In genomic region chr1:228166170-228166936, GRCh38 we compare ENCODE assay signal across 1 cellular context.
TF ChIP-seq lines count a peak whose summit lies in the region.

No MANE protein-coding gene starts in this region.

TF ChIP-seq in HEK293, 187 proteins besides CTCF, POLR2A, EP300 and RAD21 (continued from another document and continues in another):
- TF ChIP-seq, protein P1, sequence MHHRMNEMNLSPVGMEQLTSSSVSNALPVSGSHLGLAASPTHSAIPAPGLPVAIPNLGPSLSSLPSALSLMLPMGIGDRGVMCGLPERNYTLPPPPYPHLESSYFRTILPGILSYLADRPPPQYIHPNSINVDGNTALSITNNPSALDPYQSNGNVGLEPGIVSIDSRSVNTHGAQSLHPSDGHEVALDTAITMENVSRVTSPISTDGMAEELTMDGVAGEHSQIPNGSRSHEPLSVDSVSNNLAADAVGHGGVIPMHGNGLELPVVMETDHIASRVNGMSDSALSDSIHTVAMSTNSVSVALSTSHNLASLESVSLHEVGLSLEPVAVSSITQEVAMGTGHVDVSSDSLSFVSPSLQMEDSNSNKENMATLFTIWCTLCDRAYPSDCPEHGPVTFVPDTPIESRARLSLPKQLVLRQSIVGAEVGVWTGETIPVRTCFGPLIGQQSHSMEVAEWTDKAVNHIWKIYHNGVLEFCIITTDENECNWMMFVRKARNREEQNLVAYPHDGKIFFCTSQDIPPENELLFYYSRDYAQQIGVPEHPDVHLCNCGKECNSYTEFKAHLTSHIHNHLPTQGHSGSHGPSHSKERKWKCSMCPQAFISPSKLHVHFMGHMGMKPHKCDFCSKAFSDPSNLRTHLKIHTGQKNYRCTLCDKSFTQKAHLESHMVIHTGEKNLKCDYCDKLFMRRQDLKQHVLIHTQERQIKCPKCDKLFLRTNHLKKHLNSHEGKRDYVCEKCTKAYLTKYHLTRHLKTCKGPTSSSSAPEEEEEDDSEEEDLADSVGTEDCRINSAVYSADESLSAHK (tag by site-specific recombination; IDR thresholded peaks at IDR 0.05) = no peak
- TF ChIP-seq SP3 (tag by site-specific recombination; IDR thresholded peaks at IDR 0.05) (peak; percentile 60), ZBTB8A (tag by site-specific recombination; IDR thresholded peaks at IDR 0.05) (peak; percentile 93), ZNF266 (tag by site-specific recombination; IDR thresholded peaks at IDR 0.05; ENCODE audit: low read depth) (no peak), PRDM2 (tag by site-specific recombination; IDR thresholded peaks at IDR 0.05; ENCODE audit: borderline replicate concordance) (peak; percentile 80; the same call in 1 of the 2 replicates), KLF1 (tag by site-specific recombination; IDR thresholded peaks at IDR 0.05) (peak; percentile 72; the same call in 1 of the 2 replicates), ZNF645 (tag by site-specific recombination; IDR thresholded peaks at IDR 0.05) (0 out of 2 replicates have a peak, but pooled peaks have one; percentile 30), ZNF19 (tag by site-specific recombination; IDR thresholded peaks at IDR 0.05; ENCODE audit: low read depth) (no peak), HIC1 (tag by site-specific recombination; IDR thresholded peaks at IDR 0.05) (peak; percentile 80), ZNF2 (tag by site-specific recombination; IDR thresholded peaks at IDR 0.05) (0 out of 2 replicates have a peak, but pooled peaks have one; percentile 26), ZNF335 (tag by site-specific recombination; conservative IDR thresholded peaks at IDR 0.05) (peak; percentile 77), ZNF664 (tag by site-specific recombination; IDR thresholded peaks at IDR 0.05) (no peak), ZEB2 (tag by site-specific recombination; IDR thresholded peaks at IDR 0.05) (peak; percentile 53; the same call in 1 of the 2 replicates), ZNF610 (tag by site-specific recombination; IDR thresholded peaks at IDR 0.05; ENCODE audit: borderline replicate concordance) (no peak), ZNF514 (tag by site-specific recombination; IDR thresholded peaks at IDR 0.05) (no peak), ZNF600 (tag by site-specific recombination; IDR thresholded peaks at IDR 0.05) (peak; percentile 71; the same call in 1 of the 2 replicates), ZBTB17 (tag by site-specific recombination; IDR thresholded peaks at IDR 0.05) (peak; percentile 65; the same call in 1 of the 2 replicates), ZBTB44 (tag by site-specific recombination; IDR thresholded peaks at IDR 0.05) (no peak), ZNF341 (tag by site-specific recombination; IDR thresholded peaks at IDR 0.05; ENCODE audit: low read depth) (peak; percentile 21; the same call in 1 of the 2 replicates), ZBTB7A (tag by site-specific recombination; IDR thresholded peaks at IDR 0.05; ENCODE audit: low read depth) (0 out of 2 replicates have a peak, but pooled peaks have one; percentile 21), GLIS2 (tag by site-specific recombination; IDR thresholded peaks at IDR 0.05) (peak; percentile 97), ZNF777 (tag by site-specific recombination; IDR thresholded peaks at IDR 0.05; ENCODE audit: borderline replicate concordance) (no peak), ZNF23 (tag by site-specific recombination; IDR thresholded peaks at IDR 0.05; ENCODE audit: borderline replicate concordance) (no peak), ZNF843 (tag by site-specific recombination; IDR thresholded peaks at IDR 0.05) (peak; percentile 43; the same call in 1 of the 2 replicates), ZNF776 (tag by site-specific recombination; IDR thresholded peaks at IDR 0.05; ENCODE audit: borderline replicate concordance) (no peak), ZNF548 (tag by site-specific recombination; IDR thresholded peaks at IDR 0.05) (0 out of 2 replicates have a peak, but pooled peaks have one; percentile 7)
- TF ChIP-seq, protein P2, sequence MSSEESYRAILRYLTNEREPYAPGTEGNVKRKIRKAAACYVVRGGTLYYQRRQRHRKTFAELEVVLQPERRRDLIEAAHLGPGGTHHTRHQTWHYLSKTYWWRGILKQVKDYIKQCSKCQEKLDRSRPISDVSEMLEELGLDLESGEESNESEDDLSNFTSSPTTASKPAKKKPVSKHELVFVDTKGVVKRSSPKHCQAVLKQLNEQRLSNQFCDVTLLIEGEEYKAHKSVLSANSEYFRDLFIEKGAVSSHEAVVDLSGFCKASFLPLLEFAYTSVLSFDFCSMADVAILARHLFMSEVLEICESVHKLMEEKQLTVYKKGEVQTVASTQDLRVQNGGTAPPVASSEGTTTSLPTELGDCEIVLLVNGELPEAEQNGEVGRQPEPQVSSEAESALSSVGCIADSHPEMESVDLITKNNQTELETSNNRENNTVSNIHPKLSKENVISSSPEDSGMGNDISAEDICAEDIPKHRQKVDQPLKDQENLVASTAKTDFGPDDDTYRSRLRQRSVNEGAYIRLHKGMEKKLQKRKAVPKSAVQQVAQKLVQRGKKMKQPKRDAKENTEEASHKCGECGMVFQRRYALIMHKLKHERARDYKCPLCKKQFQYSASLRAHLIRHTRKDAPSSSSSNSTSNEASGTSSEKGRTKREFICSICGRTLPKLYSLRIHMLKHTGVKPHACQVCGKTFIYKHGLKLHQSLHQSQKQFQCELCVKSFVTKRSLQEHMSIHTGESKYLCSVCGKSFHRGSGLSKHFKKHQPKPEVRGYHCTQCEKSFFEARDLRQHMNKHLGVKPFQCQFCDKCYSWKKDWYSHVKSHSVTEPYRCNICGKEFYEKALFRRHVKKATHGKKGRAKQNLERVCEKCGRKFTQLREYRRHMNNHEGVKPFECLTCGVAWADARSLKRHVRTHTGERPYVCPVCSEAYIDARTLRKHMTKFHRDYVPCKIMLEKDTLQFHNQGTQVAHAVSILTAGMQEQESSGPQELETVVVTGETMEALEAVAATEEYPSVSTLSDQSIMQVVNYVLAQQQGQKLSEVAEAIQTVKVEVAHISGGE (tag by site-specific recombination; conservative IDR thresholded peaks at IDR 0.05; ENCODE audit: low read depth) = no peak
- TF ChIP-seq, protein P3, sequence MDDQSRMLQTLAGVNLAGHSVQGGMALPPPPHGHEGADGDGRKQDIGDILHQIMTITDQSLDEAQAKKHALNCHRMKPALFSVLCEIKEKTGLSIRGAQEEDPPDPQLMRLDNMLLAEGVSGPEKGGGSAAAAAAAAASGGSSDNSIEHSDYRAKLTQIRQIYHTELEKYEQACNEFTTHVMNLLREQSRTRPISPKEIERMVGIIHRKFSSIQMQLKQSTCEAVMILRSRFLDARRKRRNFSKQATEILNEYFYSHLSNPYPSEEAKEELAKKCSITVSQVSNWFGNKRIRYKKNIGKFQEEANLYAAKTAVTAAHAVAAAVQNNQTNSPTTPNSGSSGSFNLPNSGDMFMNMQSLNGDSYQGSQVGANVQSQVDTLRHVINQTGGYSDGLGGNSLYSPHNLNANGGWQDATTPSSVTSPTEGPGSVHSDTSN (CRISPR knock-in tag; IDR thresholded peaks at IDR 0.05) = no peak
- TF ChIP-seq, protein P4, sequence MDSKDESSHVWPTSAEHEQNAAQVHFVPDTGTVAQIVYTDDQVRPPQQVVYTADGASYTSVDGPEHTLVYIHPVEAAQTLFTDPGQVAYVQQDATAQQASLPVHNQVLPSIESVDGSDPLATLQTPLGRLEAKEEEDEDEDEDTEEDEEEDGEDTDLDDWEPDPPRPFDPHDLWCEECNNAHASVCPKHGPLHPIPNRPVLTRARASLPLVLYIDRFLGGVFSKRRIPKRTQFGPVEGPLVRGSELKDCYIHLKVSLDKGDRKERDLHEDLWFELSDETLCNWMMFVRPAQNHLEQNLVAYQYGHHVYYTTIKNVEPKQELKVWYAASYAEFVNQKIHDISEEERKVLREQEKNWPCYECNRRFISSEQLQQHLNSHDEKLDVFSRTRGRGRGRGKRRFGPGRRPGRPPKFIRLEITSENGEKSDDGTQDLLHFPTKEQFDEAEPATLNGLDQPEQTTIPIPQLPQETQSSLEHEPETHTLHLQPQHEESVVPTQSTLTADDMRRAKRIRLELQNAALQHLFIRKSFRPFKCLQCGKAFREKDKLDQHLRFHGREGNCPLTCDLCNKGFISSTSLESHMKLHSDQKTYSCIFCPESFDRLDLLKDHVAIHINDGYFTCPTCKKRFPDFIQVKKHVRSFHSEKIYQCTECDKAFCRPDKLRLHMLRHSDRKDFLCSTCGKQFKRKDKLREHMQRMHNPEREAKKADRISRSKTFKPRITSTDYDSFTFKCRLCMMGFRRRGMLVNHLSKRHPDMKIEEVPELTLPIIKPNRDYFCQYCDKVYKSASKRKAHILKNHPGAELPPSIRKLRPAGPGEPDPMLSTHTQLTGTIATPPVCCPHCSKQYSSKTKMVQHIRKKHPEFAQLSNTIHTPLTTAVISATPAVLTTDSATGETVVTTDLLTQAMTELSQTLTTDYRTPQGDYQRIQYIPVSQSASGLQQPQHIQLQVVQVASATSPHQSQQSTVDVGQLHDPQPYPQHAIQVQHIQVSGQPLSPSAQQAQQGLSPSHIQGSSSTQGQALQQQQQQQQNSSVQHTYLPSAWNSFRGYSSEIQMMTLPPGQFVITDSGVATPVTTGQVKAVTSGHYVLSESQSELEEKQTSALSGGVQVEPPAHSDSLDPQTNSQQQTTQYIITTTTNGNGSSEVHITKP (tag by site-specific recombination; IDR thresholded peaks at IDR 0.05) = peak; percentile 100
- TF ChIP-seq, protein P5, sequence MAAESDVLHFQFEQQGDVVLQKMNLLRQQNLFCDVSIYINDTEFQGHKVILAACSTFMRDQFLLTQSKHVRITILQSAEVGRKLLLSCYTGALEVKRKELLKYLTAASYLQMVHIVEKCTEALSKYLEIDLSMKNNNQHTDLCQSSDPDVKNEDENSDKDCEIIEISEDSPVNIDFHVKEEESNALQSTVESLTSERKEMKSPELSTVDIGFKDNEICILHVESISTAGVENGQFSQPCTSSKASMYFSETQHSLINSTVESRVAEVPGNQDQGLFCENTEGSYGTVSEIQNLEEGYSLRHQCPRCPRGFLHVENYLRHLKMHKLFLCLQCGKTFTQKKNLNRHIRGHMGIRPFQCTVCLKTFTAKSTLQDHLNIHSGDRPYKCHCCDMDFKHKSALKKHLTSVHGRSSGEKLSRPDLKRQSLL (tag by site-specific recombination; IDR thresholded peaks at IDR 0.05) = peak; percentile 12; the same call in 1 of the 2 replicates
